Comparison of ENCODE assay signal across 12 cellular contexts in genomic region chr19:4415352-4415751, GRCh38. TPM values are rescaled to one million over a fixed set of nuclear protein-coding genes. Genes with fewer than 3 reads are reported as not detected.
DNase-seq lines count a peak whose midpoint lies in the region; ATAC-seq and TF ChIP-seq lines count a peak whose summit lies in the region.
"Had no signal": no experiment of that assay in that cellular context is flagged by ENCODE, and none has a peak within 500 bp of the region (broad histone marks: within the 10 kb centered on the region; RNA-seq: fewer than 3 reads in every experiment).

No MANE protein-coding gene starts in this region.

- H3K9me3 Mint-ChIP-seq in chondrocyte (ENCODE audit: low read depth): no peaks in the 10 kb centered on the region
- H3K9me3 Mint-ChIP-seq: T-cell had no signal

- no peaks in the 10 kb centered on the region for H3K27me3 ChIP-seq in testis
- H3K27me3 ChIP-seq: MG63 had no signal

- DNase-seq in NCI-H226: peak; percentile 37
- DNase-seq in testis: peak; percentile 59
- DNase-seq in DMS53 (lab: John Stamatoyannopoulos, UW): no peak
- no peak for DNase-seq in chondrocyte (ENCODE audit: low spot score)
- DNase-seq: activated CD4-positive, alpha-beta T cell treated with anti-CD3 and anti-CD28 coated beads for 4 hours; MG63; T-cell had no signal

- intact Hi-C loops in testis (cut with DNase I; ENCODE audit: low total_unique reads): no loop called here

- H3K4me3 Mint-ChIP-seq in chondrocyte (ENCODE audit: unreplicated experiment): no peak overlapping the region
- H3K4me3 Mint-ChIP-seq: T-cell had no signal

- ATAC-seq in HG03039 (IDR thresholded peaks at IDR 0.05; ENCODE audit: unreplicated experiment): no peak
- ATAC-seq: T-cell had no signal

- 76 to 83% methylated on average over 8 to 10 of the region's 10 CpGs for WGBS in mesodermal cell (ENCODE audit: insufficient coverage in 2 of 2), 2 experiments
- 40 to 57% methylated on average over 10 of the region's 10 CpGs for WGBS in testis, 2 donors

- TF ChIP-seq POLR2A in testis (IDR thresholded peaks at IDR 0.05): no peak

- peaks cover 9% of the 10 kb centered on the region for H3K4me1 ChIP-seq in mesodermal cell (ENCODE audit: control insufficient read depth, insufficient read depth, low read length, poor library complexity, severe bottlenecking)
- H3K4me1 ChIP-seq in testis: peaks cover 20% of the 10 kb centered on the region

- H3K36me3 ChIP-seq in mesodermal cell (ENCODE audit: control insufficient read depth, insufficient read depth, low read length) (peaks cover 80% of the 10 kb centered on the region), testis (ENCODE audit: low read depth, missing control alignments) (no peaks in the 10 kb centered on the region)

- no peaks in the 10 kb centered on the region for H3K27me3 Mint-ChIP-seq in chondrocyte (ENCODE audit: low read depth)
- H3K27me3 Mint-ChIP-seq: T-cell had no signal

- H3K4me3 ChIP-seq in mesodermal cell (ENCODE audit: extremely low read depth, insufficient read depth, low read length, poor library complexity, severe bottlenecking): no peak overlapping the region
- no peak overlapping the region for H3K4me3 ChIP-seq in testis
- H3K4me3 ChIP-seq: MG63, skin epidermis had no signal

- H3K36me3 Mint-ChIP-seq in chondrocyte (ENCODE audit: low read depth): peaks cover 2% of the 10 kb centered on the region

- H3K9me3 ChIP-seq in mesodermal cell (ENCODE audit: control insufficient read depth, low read length) (no peaks in the 10 kb centered on the region), testis (no peaks in the 10 kb centered on the region)
- H3K9me3 ChIP-seq: MG63 had no signal

- TF ChIP-seq CTCF in testis (IDR thresholded peaks at IDR 0.05) (no peak), chondrocyte (IDR thresholded peaks at IDR 0.05) (no peak)

- H3K27ac ChIP-seq in cingulate gyrus (ENCODE audit: low read depth, low read length): peak overlapping the region; percentile 60
- peak overlapping the region; percentile 53 for H3K27ac ChIP-seq in mesodermal cell (ENCODE audit: low read depth, low read length, severe bottlenecking)
- H3K27ac ChIP-seq in testis: peak overlapping the region in 1 of 2 donors; percentile 61
- H3K27ac ChIP-seq: epithelial cell of prostate had no signal

- no peak overlapping the region for H3K27ac Mint-ChIP-seq in chondrocyte (ENCODE audit: unreplicated experiment)
- H3K27ac Mint-ChIP-seq: T-cell had no signal

- peaks cover 7% of the 10 kb centered on the region for H3K4me1 Mint-ChIP-seq in chondrocyte (ENCODE audit: low read depth)
- H3K4me1 Mint-ChIP-seq: T-cell had no signal

RNA-seq across cellular contexts. Expression of gene CHAF1A, which starts 12.9 kb away (rescaled TPM):
- 23.5 TPM for polyA plus RNA-seq in mesodermal cell (2013, experiment 1 of 2)
- polyA plus RNA-seq in mesodermal cell (2013, experiment 2 of 2): 22.8 TPM
- total RNA-seq in testis: 10 to 100 TPM; 28.6 to 37.7 TPM
- 24.1 TPM for polyA plus RNA-seq in testis (ENCODE audit: insufficient read depth, low read depth, low replicate concordance)
- total RNA-seq in chondrocyte: 6.6 to 20.5 TPM (median 7.1 TPM) in 3 replicates

RNA-seq across cellular contexts. Expression of gene SH3GL1, which starts 15.0 kb away (rescaled TPM):
- polyA plus RNA-seq in mesodermal cell (2013, experiment 1 of 2): 96.1 TPM
- polyA plus RNA-seq in mesodermal cell (2013, experiment 2 of 2): 78.6 TPM
- total RNA-seq in testis (10 to 100 TPM; 41.6 to 53.4 TPM), chondrocyte (96.3 to 103 TPM (median 96.6 TPM) in 3 replicates)
- 47.3 TPM for polyA plus RNA-seq in testis (ENCODE audit: insufficient read depth, low read depth, low replicate concordance)

RNA-seq across cellular contexts. Expression of gene UBXN6, which starts 42.2 kb away (rescaled TPM):
- polyA plus RNA-seq in mesodermal cell (2013, experiment 1 of 2): 39.8 TPM
- polyA plus RNA-seq in mesodermal cell (2013, experiment 2 of 2): 34.6 TPM
- total RNA-seq in testis (100 to 1,000 TPM; 293 to 319 TPM), chondrocyte (83.7 to 90.2 TPM (median 86.9 TPM) in 3 replicates)
- 336 TPM for polyA plus RNA-seq in testis (ENCODE audit: insufficient read depth, low read depth, low replicate concordance)

RNA-seq across cellular contexts. Expression of gene HDGFL2, which starts 56.7 kb away (rescaled TPM):
- polyA plus RNA-seq in mesodermal cell (2013, experiment 1 of 2): 108 TPM
- polyA plus RNA-seq in mesodermal cell (2013, experiment 2 of 2): 94.7 TPM
- total RNA-seq in testis (10 to 100 TPM; 81.4 to 95.8 TPM), chondrocyte (50.0 to 66.5 TPM (median 51.7 TPM) in 3 replicates)
- 141 TPM for polyA plus RNA-seq in testis (ENCODE audit: insufficient read depth, low read depth, low replicate concordance)

Comparison
In these comparisons a context has a peak if more than half of its experiments do, and no peak if none do; other contexts are left out.
1. DNase-seq: peak in NCI-H226 (single experiment) and testis (single experiment); none in DMS53 (single experiment) and chondrocyte (single experiment).